Comparison of ENCODE assay signal across 19 cellular contexts in the genomic region with DNA sequence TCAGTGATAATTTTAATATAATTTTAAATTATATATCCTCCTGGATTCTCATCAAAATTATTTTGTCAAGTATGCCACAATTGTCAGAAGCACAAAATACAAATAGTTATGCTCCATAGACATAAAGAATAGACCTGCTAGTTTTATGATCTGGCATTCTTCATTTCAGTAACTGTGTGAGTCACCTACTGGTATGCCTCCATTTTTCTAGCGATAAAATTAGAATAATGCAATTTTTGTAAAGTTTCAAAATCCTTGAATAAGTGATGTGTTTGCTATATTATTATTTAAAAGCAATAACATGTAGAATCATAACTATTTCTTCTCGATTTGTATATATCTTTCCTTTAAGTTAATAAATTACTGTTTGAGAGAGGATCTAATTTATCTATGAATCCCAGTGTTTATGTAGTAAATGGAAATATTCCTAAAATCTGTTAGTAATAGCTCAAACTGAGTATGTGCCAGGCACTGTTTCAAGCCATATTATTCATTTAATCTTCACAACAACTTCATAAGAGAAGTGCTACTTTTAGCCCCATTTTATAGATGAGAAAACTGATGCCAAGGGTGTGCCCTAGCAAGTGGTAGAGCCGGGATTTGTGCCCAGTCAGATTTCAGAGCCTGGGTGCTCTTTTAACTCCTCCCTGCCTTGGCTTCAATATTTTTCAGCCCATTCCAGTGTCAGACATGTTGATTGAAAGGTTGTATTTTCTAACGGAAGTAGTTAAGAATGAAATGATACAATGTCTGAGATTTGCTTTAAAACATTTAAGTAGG. TPM values are rescaled to one million over a fixed set of nuclear protein-coding genes. Genes with fewer than 3 reads are reported as not detected.
A peak's percentile ranks its signal among the peaks of the same experiment; 100 is the strongest.
DNase-seq lines count a peak whose midpoint lies in the region; ATAC-seq and TF ChIP-seq lines count a peak whose summit lies in the region.
"Had no signal": no experiment of that assay in that cellular context is flagged by ENCODE, and none has a peak within 500 bp of the region (broad histone marks: within the 10 kb centered on the region; RNA-seq: fewer than 3 reads in every experiment).

No MANE protein-coding gene starts in this region.

- ATAC-seq in PC-3, result no peak
- ATAC-seq: naive thymus-derived CD4-positive, alpha-beta T cell had no signal

- peaks cover 51% of the 10 kb centered on the region for H3K36me3 ChIP-seq in PC-3 (ENCODE audit: low read depth, low read length)
- H3K36me3 ChIP-seq in muscle layer of colon (ENCODE audit: insufficient read depth, low read length), result peaks cover 28% of the 10 kb centered on the region
- peaks cover 37 to 40% (median 38%) of the 10 kb centered on the region in 3 donors for H3K36me3 ChIP-seq in tibial artery

- CTCF ChIA-PET in PC-3 (lab: Charles Lee), result no interaction called here

- H3K4me2 ChIP-seq in PC-3 (ENCODE audit: low read length), result peak overlapping the region; percentile 92
- H3K4me2 ChIP-seq: BLaER1 had no signal

- TF ChIP-seq CTCF in PC-3 (conservative IDR thresholded peaks at IDR 0.05; ENCODE audit: low read depth, low read length) (no peak), tibial artery (IDR thresholded peaks at IDR 0.05) (no peak)

- peaks cover 45% of the 10 kb centered on the region for H4K20me1 ChIP-seq in PC-3 (ENCODE audit: low read length)
- H4K20me1 ChIP-seq: BLaER1 had no signal

- H3K27ac ChIP-seq in PC-3 (ENCODE audit: low read length) (no peak overlapping the region), muscle layer of colon (ENCODE audit: low read depth, low read length) (peak overlapping the region; percentile 14), tibial artery (peak overlapping the region; percentile 48 to 80)
- H3K27ac ChIP-seq: BLaER1 had no signal

- peaks cover 6% of the 10 kb centered on the region for H3F3A ChIP-seq in PC-3 (ENCODE audit: low read length, unreplicated experiment)

- H3K27me3 ChIP-seq in PC-3 (ENCODE audit: low read length), result no peaks in the 10 kb centered on the region
- no peaks in the 10 kb centered on the region for H3K27me3 ChIP-seq in muscle layer of colon (ENCODE audit: control insufficient read depth in 1 of 2, insufficient read depth in 2 of 2, low read length in 2 of 2)
- H3K27me3 ChIP-seq in tibial artery, result no peaks in the 10 kb centered on the region
- H3K27me3 ChIP-seq: BLaER1, dorsolateral prefrontal cortex, left lung, Peyer's patch had no signal

- H2AFZ ChIP-seq in PC-3 (ENCODE audit: low read length), result no peak overlapping the region

- H3K9ac ChIP-seq in PC-3 (ENCODE audit: low read length) (no peak overlapping the region), muscle layer of colon (ENCODE audit: low read length) (no peak overlapping the region)
- H3K9ac ChIP-seq: BLaER1 had no signal

- no TSS peak for BruUV-seq in PC-3 (replicated peaks; lab: Mats Ljungman, UMichigan)

- intact Hi-C loops in PC-3 (cut with micrococcal nuclease) (no loop called here), tibial artery (cut with DNase I; ENCODE audit: low total_unique reads) (no loop called here)

- no peak for DNase-seq in PC-3
- peak; percentile 25 for DNase-seq in dedifferentiated amniotic fluid mesenchymal stem cell (ENCODE audit: extremely low spot score)
- no peak for DNase-seq in tibial artery
- DNase-seq in midbrain (lab: John Stamatoyannopoulos, UW), result no peak
- DNase-seq in NCI-H128 (lab: John Stamatoyannopoulos, UW; ENCODE audit: unreplicated experiment), result no peak
- no peak for DNase-seq in NCI-H146 (lab: John Stamatoyannopoulos, UW)
- no peak for DNase-seq in T1000 (lab: John Stamatoyannopoulos, UW)
- DNase-seq: activated gamma-delta T cell; dorsolateral prefrontal cortex; left lung; naive thymus-derived CD4-positive, alpha-beta T cell; NCI-H2029; NCI-H526; Peyer's patch; stimulated activated CD4-positive, alpha-beta T cell treated with anti-CD3 and anti-CD28 coated beads, Interleukin-1b, Interleukin-23, amount 100 ng/mL, for 48 hours had no signal

- no peaks in the 10 kb centered on the region for H3K9me3 ChIP-seq in PC-3 (ENCODE audit: low read length)
- H3K9me3 ChIP-seq in muscle layer of colon (ENCODE audit: low read length), result no peaks in the 10 kb centered on the region
- no peaks in the 10 kb centered on the region for H3K9me3 ChIP-seq in tibial artery
- H3K9me3 ChIP-seq: BLaER1, left lung, Peyer's patch had no signal

- H3K9me2 ChIP-seq in PC-3 (replicated peaks; ENCODE audit: low read length), result no peaks in the 10 kb centered on the region

- peaks cover 90% of the 10 kb centered on the region for H3K79me2 ChIP-seq in PC-3 (ENCODE audit: low read length)

- H3K4me3 ChIP-seq in PC-3 (ENCODE audit: low read length) (peak overlapping the region; percentile 37; the same call in 1 of the 2 replicates), muscle layer of colon (ENCODE audit: low read depth in 1 of 2, low read length in 2 of 2) (no peak overlapping the region), tibial artery (peak overlapping the region; percentile 66 to 76)
- H3K4me3 ChIP-seq: BLaER1 had no signal

- H3K4me1 ChIP-seq in PC-3 (ENCODE audit: insufficient read depth, low read length) (0 out of 2 replicates have a peak, but pooled peaks cover 4% of the 10 kb centered on the region), muscle layer of colon (ENCODE audit: insufficient read depth, low read length) (peaks cover 26% of the 10 kb centered on the region), tibial artery (peaks cover 0 to 50% (median 17%) of the 10 kb centered on the region in 4 donors)
- H3K4me1 ChIP-seq: Peyer's patch had no signal

- POLR2A ChIA-PET in PC-3 (lab: Charles Lee; ENCODE audit: unreplicated experiment), result no interaction called here

RNA-seq across cellular contexts. Expression of a gene that starts 38.4 kb away (rescaled TPM):
- 86.9 and 88.2 TPM in 2 replicates for total RNA-seq in PC-3 (2014; rRNA removed)

RNA-seq across cellular contexts. Expression of a gene that starts 46.2 kb away (rescaled TPM):
- total RNA-seq in PC-3 (2014; rRNA removed), result not detected in 2 replicates
- total RNA-seq: left lung; M059J; naive thymus-derived CD4-positive, alpha-beta T cell; temporal lobe had no signal

RNA-seq across cellular contexts. Expression of a gene that starts 48.6 kb away (rescaled TPM):
- total RNA-seq in PC-3 (2014; rRNA removed), result not detected in 2 replicates
- total RNA-seq: dorsolateral prefrontal cortex; left lung; M059J; naive thymus-derived CD4-positive, alpha-beta T cell; Peyer's patch; temporal lobe had no signal

Comparison
In these comparisons a context has a peak if more than half of its experiments do, and no peak if none do; other contexts are left out.
1. H3K4me3 ChIP-seq: peak in PC-3 (single experiment) and tibial artery (2 of 2); none in muscle layer of colon (0 of 2).